Comparison of ENCODE assay signal across 1 cellular context in genomic region chr11:3854977-3855807, GRCh38.
TF ChIP-seq lines count a peak whose summit lies in the region.

Gene STIM1, plus strand, starts transcription at chr11:3855664. Its CDS starts 607 bp downstream, at chr11:3856271.

TF ChIP-seq in H1, 55 proteins besides CTCF, POLR2A, EP300 and RAD21 (continued from another document):
- TF ChIP-seq, protein P1, sequence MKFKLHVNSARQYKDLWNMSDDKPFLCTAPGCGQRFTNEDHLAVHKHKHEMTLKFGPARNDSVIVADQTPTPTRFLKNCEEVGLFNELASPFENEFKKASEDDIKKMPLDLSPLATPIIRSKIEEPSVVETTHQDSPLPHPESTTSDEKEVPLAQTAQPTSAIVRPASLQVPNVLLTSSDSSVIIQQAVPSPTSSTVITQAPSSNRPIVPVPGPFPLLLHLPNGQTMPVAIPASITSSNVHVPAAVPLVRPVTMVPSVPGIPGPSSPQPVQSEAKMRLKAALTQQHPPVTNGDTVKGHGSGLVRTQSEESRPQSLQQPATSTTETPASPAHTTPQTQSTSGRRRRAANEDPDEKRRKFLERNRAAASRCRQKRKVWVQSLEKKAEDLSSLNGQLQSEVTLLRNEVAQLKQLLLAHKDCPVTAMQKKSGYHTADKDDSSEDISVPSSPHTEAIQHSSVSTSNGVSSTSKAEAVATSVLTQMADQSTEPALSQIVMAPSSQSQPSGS (IDR thresholded peaks at IDR 0.05; ENCODE audit: low read length): no peak
- TF ChIP-seq MAFK (IDR thresholded peaks at IDR 0.05; ENCODE audit: low read depth, low read length): no peak
- peak; percentile 39 for TF ChIP-seq KDM4A (IDR thresholded peaks at IDR 0.05; ENCODE audit: low read depth, low read length, severe bottlenecking)
- TF ChIP-seq RFX5 (IDR thresholded peaks at IDR 0.05; ENCODE audit: borderline replicate concordance, low read depth, low read length): no peak
- TF ChIP-seq BACH1 (IDR thresholded peaks at IDR 0.05; ENCODE audit: low read length): no peak
- TF ChIP-seq E2F6 (IDR thresholded peaks at IDR 0.05): peak; percentile 86
- TF ChIP-seq RXRA (IDR thresholded peaks at IDR 0.05; ENCODE audit: insufficient read depth, low read depth, low read length): no peak
- TF ChIP-seq SUZ12 (IDR thresholded peaks at IDR 0.05; ENCODE audit: low read length): no peak
- TF ChIP-seq BCL11A (IDR thresholded peaks at IDR 0.05; ENCODE audit: low read depth in 2 of 2, low read length in 2 of 2): no peak
- no peak for TF ChIP-seq TEAD4 (IDR thresholded peaks at IDR 0.05; ENCODE audit: low read depth, low read length)
- TF ChIP-seq, protein P2, sequence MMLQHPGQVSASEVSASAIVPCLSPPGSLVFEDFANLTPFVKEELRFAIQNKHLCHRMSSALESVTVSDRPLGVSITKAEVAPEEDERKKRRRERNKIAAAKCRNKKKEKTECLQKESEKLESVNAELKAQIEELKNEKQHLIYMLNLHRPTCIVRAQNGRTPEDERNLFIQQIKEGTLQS (IDR thresholded peaks at IDR 0.05; ENCODE audit: insufficient read depth, low read depth, low read length): 0 out of 2 replicates have a peak, but pooled peaks have one; percentile 25
- peak; percentile 30; the same call in 1 of the 2 replicates for TF ChIP-seq EGR1 (IDR thresholded peaks at IDR 0.05; ENCODE audit: borderline replicate concordance, low read depth, low read length)
- no peak for TF ChIP-seq CEBPB (IDR thresholded peaks at IDR 0.05; ENCODE audit: low read depth, low read length)
- TF ChIP-seq GTF2F1 (IDR thresholded peaks at IDR 0.05; ENCODE audit: borderline replicate concordance, low read depth, low read length): no peak
- TF ChIP-seq CBX8 (IDR thresholded peaks at IDR 0.05; ENCODE audit: borderline replicate concordance, low read depth, low read length): no peak
- no peak for TF ChIP-seq CBX5 (IDR thresholded peaks at IDR 0.05; ENCODE audit: low read depth, low read length)
- TF ChIP-seq BRCA1 (IDR thresholded peaks at IDR 0.05; ENCODE audit: low read depth, low read length): no peak
- TF ChIP-seq NANOG (IDR thresholded peaks at IDR 0.05; ENCODE audit: insufficient read depth, low read depth, low read length, poor library complexity, severe bottlenecking): no peak
- TF ChIP-seq SAP30 (IDR thresholded peaks at IDR 0.05; ENCODE audit: insufficient read depth, insufficient replicate concordance, low read length): no peak
- TF ChIP-seq SIRT6 (IDR thresholded peaks at IDR 0.05; ENCODE audit: low read length): no peak
- TF ChIP-seq YY1 (IDR thresholded peaks at IDR 0.05; ENCODE audit: low read depth, low read length): 0 out of 2 replicates have a peak, but pooled peaks have one; percentile 62
- TF ChIP-seq GABPA (IDR thresholded peaks at IDR 0.05; ENCODE audit: borderline replicate concordance, insufficient read depth, low read length): no peak
- no peak for TF ChIP-seq HDAC6 (IDR thresholded peaks at IDR 0.05; ENCODE audit: low read depth, low read length)
- TF ChIP-seq FOSL1 (IDR thresholded peaks at IDR 0.05; ENCODE audit: insufficient read depth, low read depth, low read length): no peak
- 0 out of 2 replicates have a peak, but pooled peaks have one; percentile 27 for TF ChIP-seq NRF1 (IDR thresholded peaks at IDR 0.05; ENCODE audit: low read depth, low read length)
- TF ChIP-seq KDM5A (IDR thresholded peaks at IDR 0.05; ENCODE audit: low read length): no peak
- TF ChIP-seq SIX5 (IDR thresholded peaks at IDR 0.05; ENCODE audit: low read depth, low read length): no peak
- TF ChIP-seq SIN3A (conservative IDR thresholded peaks at IDR 0.05 in 1 of 2, IDR thresholded peaks at IDR 0.05 in 1 of 2; ENCODE audit: low read depth in 1 of 2, low read length in 2 of 2): peak in 1 of 2 experiments; percentile 80; a peak in 2 of 4 replicates
- no peak for TF ChIP-seq RNF2 (IDR thresholded peaks at IDR 0.05; ENCODE audit: borderline replicate concordance, low read depth, low read length, missing control alignments, poor library complexity, severe bottlenecking)
- TF ChIP-seq SP1 (IDR thresholded peaks at IDR 0.05; ENCODE audit: low read depth, low read length): no peak; the same call in 1 of the 2 replicates
- TF ChIP-seq ZNF274 (IDR thresholded peaks at IDR 0.05; ENCODE audit: borderline replicate concordance, extremely low read depth, low read length): no peak
- no peak for TF ChIP-seq JUND (IDR thresholded peaks at IDR 0.05; ENCODE audit: low read length)
- no peak for TF ChIP-seq POLR2AphosphoS5 (IDR thresholded peaks at IDR 0.05; ENCODE audit: low read depth, low read length)
- TF ChIP-seq RBBP5 (IDR thresholded peaks at IDR 0.05; ENCODE audit: borderline replicate concordance, low read depth, low read length): no peak
- TF ChIP-seq CHD1 (IDR thresholded peaks at IDR 0.05; ENCODE audit: low read depth, low read length): no peak
- TF ChIP-seq TAF1 (IDR thresholded peaks at IDR 0.05; ENCODE audit: low read depth, low read length): peak; percentile 31; the same call in 1 of the 2 replicates
- TF ChIP-seq CHD2 (IDR thresholded peaks at IDR 0.05; ENCODE audit: low read length): 0 out of 2 replicates have a peak, but pooled peaks have one; percentile 24
- peak; percentile 50 for TF ChIP-seq MAX (IDR thresholded peaks at IDR 0.05)
- TF ChIP-seq POU5F1 (IDR thresholded peaks at IDR 0.05; ENCODE audit: low read depth, low read length): no peak
- no peak for TF ChIP-seq CHD7 (IDR thresholded peaks at IDR 0.05; ENCODE audit: insufficient replicate concordance, low read length)
- TF ChIP-seq HDAC2 (IDR thresholded peaks at IDR 0.05; ENCODE audit: borderline replicate concordance in 1 of 2, low read depth in 2 of 2, low read length in 2 of 2): peak in 1 of 2 experiments; percentile 74; a peak in 1 of 4 replicates
- TF ChIP-seq TCF12 (IDR thresholded peaks at IDR 0.05; ENCODE audit: low read depth, low read length): no peak
- TF ChIP-seq SP2 (IDR thresholded peaks at IDR 0.05; ENCODE audit: low read length): no peak
- TF ChIP-seq ASH2L (IDR thresholded peaks at IDR 0.05; ENCODE audit: low read length): peak; percentile 53
- no peak for TF ChIP-seq CTBP2 (IDR thresholded peaks at IDR 0.05; ENCODE audit: borderline replicate concordance, insufficient read depth, insufficient read length, low read length)
- peak; percentile 9 for TF ChIP-seq TAF7 (optimal IDR thresholded peaks at IDR 0.05; ENCODE audit: borderline replicate concordance, low read depth, low read length)
- TF ChIP-seq, protein P3, sequence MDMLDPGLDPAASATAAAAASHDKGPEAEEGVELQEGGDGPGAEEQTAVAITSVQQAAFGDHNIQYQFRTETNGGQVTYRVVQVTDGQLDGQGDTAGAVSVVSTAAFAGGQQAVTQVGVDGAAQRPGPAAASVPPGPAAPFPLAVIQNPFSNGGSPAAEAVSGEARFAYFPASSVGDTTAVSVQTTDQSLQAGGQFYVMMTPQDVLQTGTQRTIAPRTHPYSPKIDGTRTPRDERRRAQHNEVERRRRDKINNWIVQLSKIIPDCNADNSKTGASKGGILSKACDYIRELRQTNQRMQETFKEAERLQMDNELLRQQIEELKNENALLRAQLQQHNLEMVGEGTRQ (IDR thresholded peaks at IDR 0.05; ENCODE audit: low read length): no peak
